ENCODE assay signal across 10 cellular contexts in the genomic region with DNA sequence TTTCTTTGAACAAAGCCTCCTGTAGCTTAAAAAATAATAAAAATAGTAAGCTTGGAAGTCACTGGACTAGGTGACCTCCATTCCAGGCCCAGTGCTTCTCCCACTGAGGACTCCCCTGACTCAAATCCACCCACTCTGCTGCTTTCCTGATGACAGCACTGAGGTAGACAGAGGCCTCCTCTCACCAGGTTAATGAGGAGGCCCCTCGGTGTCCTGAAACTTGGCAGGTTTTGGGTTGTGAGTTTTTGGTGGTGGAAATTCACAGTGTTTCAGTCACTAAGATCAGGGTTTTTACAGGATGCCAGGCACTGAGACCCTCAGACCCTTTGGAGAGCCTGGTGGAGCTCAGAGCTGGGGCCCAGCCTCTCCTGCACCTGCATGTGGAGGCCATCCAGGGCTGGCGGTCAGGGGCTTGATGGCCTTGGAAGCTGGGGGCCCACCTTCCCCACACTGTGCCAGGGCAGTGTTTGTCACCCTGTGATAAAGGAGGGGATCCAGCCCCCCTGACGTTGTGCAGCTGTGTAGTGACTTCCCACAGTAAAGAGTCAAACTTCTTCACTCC. TPM values are rescaled to one million over a fixed set of nuclear protein-coding genes. Genes with fewer than 3 reads are reported as not detected.
DNase-seq lines count a peak whose midpoint lies in the region; ATAC-seq and TF ChIP-seq lines count a peak whose summit lies in the region.
"Had no signal": no experiment of that assay in that cellular context is flagged by ENCODE, and none has a peak within 500 bp of the region (broad histone marks: within the 10 kb centered on the region; RNA-seq: fewer than 3 reads in every experiment).

No MANE protein-coding gene starts in this region.

- H3K27ac Mint-ChIP-seq in CD4-positive, alpha-beta T cell, result peak overlapping the region; percentile 92
- H3K27ac Mint-ChIP-seq in chondrocyte (ENCODE audit: unreplicated experiment), result peak overlapping the region; percentile 78

- no peaks in the 10 kb centered on the region for H3K27me3 ChIP-seq in CD4-positive, alpha-beta T cell (ENCODE audit: control insufficient read depth, insufficient read depth, low read length)
- H3K27me3 ChIP-seq in OCI-LY3 (ENCODE audit: low read depth, low read length) (no peaks in the 10 kb centered on the region), trophoblast cell (ENCODE audit: insufficient read depth, low read length) (no peaks in the 10 kb centered on the region)

- intact Hi-C loops in CD4-positive, alpha-beta T cell (cut with DNase I, micrococcal nuclease), result no loop called here

- H2AFZ ChIP-seq in OCI-LY3 (ENCODE audit: low read depth, low read length) (no peak overlapping the region), trophoblast cell (ENCODE audit: insufficient read depth, low read length, poor library complexity) (peak overlapping the region; percentile 44)

- no peaks in the 10 kb centered on the region for H3K27me3 Mint-ChIP-seq in CD4-positive, alpha-beta T cell
- H3K27me3 Mint-ChIP-seq in chondrocyte (ENCODE audit: low read depth), result no peaks in the 10 kb centered on the region

- H3K4me2 ChIP-seq in OCI-LY3 (ENCODE audit: low read length) (peak overlapping the region; percentile 61), trophoblast cell (ENCODE audit: low read length) (no peak overlapping the region)

- POLR2A ChIA-PET in CD4-positive, alpha-beta T cell (lab: Charles Lee), result interaction anchor here (2.8 to 22.9 kb wide), 4 partner anchors 10 to 29 kb away, joined by 14 to 420 read pairs (median 239); partner anchors contain the start of gene TSPAN14

- no peak overlapping the region for H3K23ac ChIP-seq in trophoblast cell (ENCODE audit: low read length)

- peaks cover 94% of the 10 kb centered on the region for H3K36me3 Mint-ChIP-seq in CD4-positive, alpha-beta T cell (ENCODE audit: low read depth)
- peaks cover 8% of the 10 kb centered on the region for H3K36me3 Mint-ChIP-seq in chondrocyte (ENCODE audit: low read depth)

- no peak overlapping the region for H4K12ac ChIP-seq in trophoblast cell (ENCODE audit: low read depth, low read length)

- H3K4me3 Mint-ChIP-seq in CD4-positive, alpha-beta T cell, result peak overlapping the region; percentile 84
- no peak overlapping the region for H3K4me3 Mint-ChIP-seq in chondrocyte (ENCODE audit: unreplicated experiment)

- DNase-seq in CD4-positive, alpha-beta T cell, result no peak
- DNase-seq in chondrocyte (ENCODE audit: low spot score) (no peak), trophoblast cell (no peak), GM13977 (ENCODE audit: low spot score) (no peak)
- DNase-seq: Kasumi-1; stimulated activated CD4-positive, alpha-beta T cell treated with anti-CD3 and anti-CD28 coated beads, Interleukin-2, amount 100 ng/mL, for 24 hours had no signal

- H4K20me1 ChIP-seq in OCI-LY3 (ENCODE audit: insufficient read depth, low read length), result no peaks in the 10 kb centered on the region; the same call in 1 of the 2 replicates

- H3K4me3 ChIP-seq in OCI-LY3 (ENCODE audit: low read length) (peak overlapping the region; percentile 44; the same call in 1 of the 2 replicates), trophoblast cell (ENCODE audit: low read depth, low read length) (no peak overlapping the region)

- CTCF ChIA-PET in CD4-positive, alpha-beta T cell (lab: Charles Lee), result interaction anchor here (0.9 to 19.9 kb wide), 6 partner anchors 11 to 29 kb away, joined by 3 to 250 read pairs (median 4); no protein-coding TSS in a partner anchor

- peak overlapping the region; percentile 27 for H3K9ac ChIP-seq in OCI-LY3 (ENCODE audit: low read length)
- no peak overlapping the region for H3K9ac ChIP-seq in trophoblast cell (ENCODE audit: low read length)

- no CpG with 5 or more reads among the region's 3 CpGs for WGBS in trophoblast cell (ENCODE audit: extremely low coverage, insufficient coverage, insufficient read length)

- H3K79me2 ChIP-seq in OCI-LY3 (ENCODE audit: low read length) (peaks cover 27% of the 10 kb centered on the region), trophoblast cell (ENCODE audit: control insufficient read depth, insufficient read depth, low read length, poor library complexity) (peaks cover 17% of the 10 kb centered on the region)

- H3K36me3 ChIP-seq in OCI-LY3 (replicated peaks; ENCODE audit: low read depth, low read length) (peaks cover 15% of the 10 kb centered on the region), trophoblast cell (ENCODE audit: control insufficient read depth in 1 of 2, insufficient read depth in 2 of 2, low read length in 2 of 2) (peaks cover 21 to 23% of the 10 kb centered on the region in 2 experiments)

- peaks cover 4% of the 10 kb centered on the region for H3K9me3 Mint-ChIP-seq in CD4-positive, alpha-beta T cell
- H3K9me3 Mint-ChIP-seq in chondrocyte (ENCODE audit: low read depth), result peaks cover 9% of the 10 kb centered on the region

- no peak overlapping the region for H4K91ac ChIP-seq in trophoblast cell (ENCODE audit: low read depth, low read length)

- H3K79me1 ChIP-seq in trophoblast cell (ENCODE audit: low read length), result peaks cover 8% of the 10 kb centered on the region

- peak overlapping the region; percentile 77 for H3K4ac ChIP-seq in trophoblast cell (ENCODE audit: low read depth, low read length)

- no peak overlapping the region for H2BK5ac ChIP-seq in trophoblast cell (ENCODE audit: low read depth, low read length, poor library complexity)

- TF ChIP-seq CTCF in CD4-positive, alpha-beta T cell (IDR thresholded peaks at IDR 0.05), result no peak
- no peak for TF ChIP-seq CTCF in OCI-LY3 (IDR thresholded peaks at IDR 0.05; ENCODE audit: low read depth, low read length)
- no peak for TF ChIP-seq CTCF in chondrocyte (IDR thresholded peaks at IDR 0.05)
- TF ChIP-seq CTCF in GM13977 (IDR thresholded peaks at IDR 0.05; ENCODE audit: extremely low read depth, insufficient read depth, missing control alignments), result no peak

- peak overlapping the region; percentile 32 for H2AK5ac ChIP-seq in trophoblast cell (ENCODE audit: low read length)

- H2BK12ac ChIP-seq in trophoblast cell (ENCODE audit: low read length), result no peak overlapping the region

- H3K14ac ChIP-seq in trophoblast cell (ENCODE audit: low read length), result no peak overlapping the region

- ATAC-seq in CD4-positive, alpha-beta T cell (ENCODE audit: poor library complexity), result no peak
- no peak for ATAC-seq in HG02623 (IDR thresholded peaks at IDR 0.05; ENCODE audit: unreplicated experiment)
- ATAC-seq in HG03159 (IDR thresholded peaks at IDR 0.05; ENCODE audit: unreplicated experiment), result no peak
- no peak for ATAC-seq in HG03565 (IDR thresholded peaks at IDR 0.05; ENCODE audit: unreplicated experiment)

- peak overlapping the region; percentile 48 for H3K27ac ChIP-seq in CD4-positive, alpha-beta T cell (ENCODE audit: low read depth, low read length)
- peak overlapping the region; percentile 72 for H3K27ac ChIP-seq in OCI-LY3 (ENCODE audit: low read length)
- no peak overlapping the region for H3K27ac ChIP-seq in trophoblast cell (ENCODE audit: low read depth, low read length)

- peaks cover 93% of the 10 kb centered on the region for H3K4me1 Mint-ChIP-seq in CD4-positive, alpha-beta T cell (ENCODE audit: low read depth)
- peaks cover 55% of the 10 kb centered on the region for H3K4me1 Mint-ChIP-seq in chondrocyte (ENCODE audit: low read depth)

- peak overlapping the region; percentile 58 for H3K18ac ChIP-seq in trophoblast cell (ENCODE audit: low read length)

- no peak overlapping the region for H2BK120ac ChIP-seq in trophoblast cell (ENCODE audit: insufficient read depth, low read length, poor library complexity)

- peaks cover 4% of the 10 kb centered on the region for H3K9me3 ChIP-seq in CD4-positive, alpha-beta T cell (ENCODE audit: control insufficient read depth, low read length)
- no peaks in the 10 kb centered on the region for H3K9me3 ChIP-seq in OCI-LY3 (ENCODE audit: insufficient read depth, low read length)
- H3K9me3 ChIP-seq in trophoblast cell (ENCODE audit: insufficient read depth, low read depth, low read length), result no peaks in the 10 kb centered on the region

- H3K4me1 ChIP-seq in OCI-LY3 (ENCODE audit: low read length) (peaks cover 40% of the 10 kb centered on the region), trophoblast cell (ENCODE audit: control insufficient read depth in 1 of 2, insufficient read depth in 2 of 2, low read length in 2 of 2) (peaks cover 20 to 37% of the 10 kb centered on the region in 2 experiments)

- in situ Hi-C loops in GM13977 (cut with MboI; ENCODE audit: low pct_unique_long_range_greater_than_20kb, low sequenced_read_pairs, unreplicated experiment), result no loop called here

- no peak overlapping the region for H4K8ac ChIP-seq in trophoblast cell (ENCODE audit: low read depth, low read length)

RNA-seq across cellular contexts. Expression of gene TSPAN14, which starts 19.1 kb away (rescaled TPM):
- 100 to 1,000 TPM; 167 to 168 TPM for total RNA-seq in CD4-positive, alpha-beta T cell
- total RNA-seq in chondrocyte, result 23.0 to 57.4 TPM (median 53.8 TPM) in 3 replicates
- 77.2 and 78.0 TPM in 2 replicates for polyA plus RNA-seq in trophoblast cell (2013)
